8 cellular contexts compared by ENCODE assay signal in the genomic region with DNA sequence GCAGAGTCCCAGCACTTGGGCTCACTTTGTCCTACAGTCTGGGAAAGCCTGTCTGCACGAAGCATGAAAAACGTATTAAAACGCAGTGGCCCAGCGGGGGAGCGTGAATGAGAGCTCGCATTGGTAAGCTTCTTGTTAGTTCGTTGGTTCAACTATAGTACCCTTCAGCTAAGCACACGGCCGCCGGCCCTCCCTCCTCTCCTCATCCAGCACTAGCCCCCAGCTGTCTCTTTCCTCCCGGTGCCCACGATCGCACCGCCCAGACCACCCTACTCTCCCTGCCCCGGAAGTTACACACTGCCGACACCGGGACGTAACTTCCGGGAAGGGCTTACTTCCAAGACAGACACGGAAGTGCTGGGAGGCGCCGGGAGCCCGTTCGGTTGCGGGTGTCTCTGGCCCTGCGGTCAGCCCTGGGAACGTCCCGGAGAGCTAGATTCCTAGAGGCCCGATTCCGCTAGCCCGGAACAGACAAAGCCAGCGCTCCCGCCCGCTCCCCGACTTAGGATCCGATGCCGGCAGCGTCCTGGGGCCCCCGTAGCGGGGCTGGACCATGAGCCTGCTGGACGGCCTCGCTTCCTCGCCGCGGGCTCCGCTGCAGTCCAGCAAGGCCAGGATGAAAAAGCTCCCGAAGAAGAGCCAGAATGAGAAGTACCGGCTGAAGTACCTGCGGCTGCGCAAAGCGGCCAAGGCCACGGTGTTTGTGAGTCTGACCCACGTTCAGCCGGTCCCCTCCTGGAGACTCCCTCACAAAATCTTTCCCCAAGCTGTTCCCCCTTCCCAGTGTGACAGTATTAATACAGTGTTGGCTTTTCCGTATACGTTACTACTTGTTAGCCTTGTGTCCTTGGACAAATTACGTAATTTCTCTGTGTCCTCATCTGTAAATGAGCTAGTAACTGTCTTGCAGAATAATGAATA. TPM values are rescaled to one million over a fixed set of nuclear protein-coding genes. Genes with fewer than 3 reads are reported as not detected.
A peak's percentile ranks its signal among the peaks of the same experiment; 100 is the strongest.
DNase-seq lines count a peak whose midpoint lies in the region; ATAC-seq and TF ChIP-seq lines count a peak whose summit lies in the region.

A gene with protein sequence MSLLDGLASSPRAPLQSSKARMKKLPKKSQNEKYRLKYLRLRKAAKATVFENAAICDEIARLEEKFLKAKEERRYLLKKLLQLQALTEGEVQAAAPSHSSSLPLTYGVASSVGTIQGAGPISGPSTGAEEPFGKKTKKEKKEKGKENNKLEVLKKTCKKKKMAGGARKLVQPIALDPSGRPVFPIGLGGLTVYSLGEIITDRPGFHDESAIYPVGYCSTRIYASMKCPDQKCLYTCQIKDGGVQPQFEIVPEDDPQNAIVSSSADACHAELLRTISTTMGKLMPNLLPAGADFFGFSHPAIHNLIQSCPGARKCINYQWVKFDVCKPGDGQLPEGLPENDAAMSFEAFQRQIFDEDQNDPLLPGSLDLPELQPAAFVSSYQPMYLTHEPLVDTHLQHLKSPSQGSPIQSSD (plus strand): TSS at position 334 of the 921 bp plus-strand sequence. CDS start 220 bp downstream, at position 554.

- H2BK120ac ChIP-seq in trophoblast cell (ENCODE audit: insufficient read depth, low read length, poor library complexity) = peak within 1 kb of the TSS; percentile 55

- H3K23ac ChIP-seq in trophoblast cell (ENCODE audit: low read length) = no peak within 1 kb of the TSS

- peaks cover 24% of the 10 kb centered on the region for H3K4me1 ChIP-seq in adipocyte (ENCODE audit: control insufficient read depth, insufficient read depth, low read length)
- peaks cover 16% of the 10 kb centered on the region for H3K4me1 ChIP-seq in cardiac muscle cell (ENCODE audit: low read depth)
- H3K4me1 ChIP-seq in trophoblast cell (ENCODE audit: control insufficient read depth in 1 of 2, insufficient read depth in 2 of 2, low read length in 2 of 2) = peaks cover 0 to 2% of the 10 kb centered on the region in 2 experiments
- H3K4me1 ChIP-seq in tibial nerve = peaks cover 0 to 43% (median 13%) of the 10 kb centered on the region in 4 donors

- peak within 1 kb of the TSS; percentile 87 for H4K91ac ChIP-seq in trophoblast cell (ENCODE audit: low read depth, low read length)

- H3K4me2 ChIP-seq in trophoblast cell (ENCODE audit: low read length) = peak within 1 kb of the TSS; percentile 77

- H3K79me1 ChIP-seq in trophoblast cell (ENCODE audit: low read length) = peaks cover 7% of the 10 kb centered on the region

- no peaks in the 10 kb centered on the region for H3K9me3 ChIP-seq in adipocyte (ENCODE audit: control insufficient read depth, low read length)
- H3K9me3 ChIP-seq in cardiac muscle cell (ENCODE audit: low read depth) = no peaks in the 10 kb centered on the region
- H3K9me3 ChIP-seq in trophoblast cell (ENCODE audit: insufficient read depth, low read depth, low read length) = no peaks in the 10 kb centered on the region
- H3K9me3 ChIP-seq in tibial nerve = no peaks in the 10 kb centered on the region

- H3K36me3 ChIP-seq in adipocyte (ENCODE audit: control insufficient read depth, insufficient read depth, low read length, severe bottlenecking) (peaks cover 30% of the 10 kb centered on the region), cardiac muscle cell (peaks cover 25% of the 10 kb centered on the region), trophoblast cell (ENCODE audit: control insufficient read depth in 1 of 2, insufficient read depth in 2 of 2, low read length in 2 of 2) (peaks cover 8 to 20% of the 10 kb centered on the region in 2 experiments), tibial nerve (peaks cover 0 to 29% (median 8%) of the 10 kb centered on the region in 3 donors)

- DNase-seq in NCI-H1436 (lab: John Stamatoyannopoulos, UW) (peak; percentile 78), T follicular helper cell (ENCODE audit: low read depth) (peak; percentile 80), adipocyte (ENCODE audit: low read depth) (peak; percentile 96), cardiac muscle cell (ENCODE audit: low read depth in 1 of 2, low spot score in 1 of 2) (peak; percentile 94 to 95), trophoblast cell (peak; percentile 87 to 89), tibial nerve (ENCODE audit: low spot score in 2 of 2) (peak; percentile 71 to 85)

- peak; percentile 99 for ATAC-seq in HG02763 (IDR thresholded peaks at IDR 0.05; ENCODE audit: unreplicated experiment)

- H2AK5ac ChIP-seq in trophoblast cell (ENCODE audit: low read length) = no peak within 1 kb of the TSS

- no peak within 1 kb of the TSS for H2BK12ac ChIP-seq in trophoblast cell (ENCODE audit: low read length)

- peak within 1 kb of the TSS; percentile 15 for H4K12ac ChIP-seq in trophoblast cell (ENCODE audit: low read depth, low read length)

- TF ChIP-seq POLR2A in tibial nerve (IDR thresholded peaks at IDR 0.05) = peak; percentile 47 to 81

- peaks cover 5% of the 10 kb centered on the region for H3K79me2 ChIP-seq in trophoblast cell (ENCODE audit: control insufficient read depth, insufficient read depth, low read length, poor library complexity)

- peak within 1 kb of the TSS; percentile 98 for H4K8ac ChIP-seq in trophoblast cell (ENCODE audit: low read depth, low read length)

- peak within 1 kb of the TSS; percentile 98 for H2AFZ ChIP-seq in trophoblast cell (ENCODE audit: insufficient read depth, low read length, poor library complexity)

- H3K27me3 ChIP-seq in adipocyte (replicated peaks; ENCODE audit: control insufficient read depth, insufficient read depth, low read length) = no peaks in the 10 kb centered on the region
- H3K27me3 ChIP-seq in cardiac muscle cell = peaks cover 25% of the 10 kb centered on the region
- no peaks in the 10 kb centered on the region for H3K27me3 ChIP-seq in trophoblast cell (ENCODE audit: insufficient read depth, low read length)
- H3K27me3 ChIP-seq in tibial nerve = no peaks in the 10 kb centered on the region

- WGBS in trophoblast cell (ENCODE audit: extremely low coverage, insufficient coverage, insufficient read length) = no CpG with 5 or more reads among the region's 57 CpGs
- WGBS in tibial nerve, 2 donors = 1% methylated on average over 48 to 57 of the region's 57 CpGs

- H3K9ac ChIP-seq in adipocyte (ENCODE audit: low read length) (peak within 1 kb of the TSS; percentile 98), trophoblast cell (ENCODE audit: low read length) (peak within 1 kb of the TSS; percentile 89)

- H3K18ac ChIP-seq in trophoblast cell (ENCODE audit: low read length) = peak within 1 kb of the TSS; percentile 78

- H3K4ac ChIP-seq in trophoblast cell (ENCODE audit: low read depth, low read length) = peak within 1 kb of the TSS; percentile 82

- H3K27ac ChIP-seq in cardiac muscle cell (peak within 1 kb of the TSS; percentile 93), trophoblast cell (ENCODE audit: low read depth, low read length) (peak within 1 kb of the TSS; percentile 71), tibial nerve (peak within 1 kb of the TSS; percentile 86 to 93 (median 90))

- no peak for TF ChIP-seq CTCF in GM12875 (IDR thresholded peaks at IDR 0.05; ENCODE audit: borderline replicate concordance, insufficient read depth, low read depth, low read length)
- no peak for TF ChIP-seq CTCF in cardiac muscle cell (IDR thresholded peaks at IDR 0.05; ENCODE audit: low read depth, low read length)
- TF ChIP-seq CTCF in tibial nerve (IDR thresholded peaks at IDR 0.05) = peak in 1 of 5 experiments; percentile 25

- peak within 1 kb of the TSS; percentile 92 for H3K14ac ChIP-seq in trophoblast cell (ENCODE audit: low read length)

- peak within 1 kb of the TSS; percentile 80 for H2BK5ac ChIP-seq in trophoblast cell (ENCODE audit: low read depth, low read length, poor library complexity)

- H3K4me3 ChIP-seq in GM12875 (ENCODE audit: low read depth, low read length) = peak within 1 kb of the TSS; percentile 92
- peak within 1 kb of the TSS; percentile 99 for H3K4me3 ChIP-seq in adipocyte (ENCODE audit: low read length)
- H3K4me3 ChIP-seq in cardiac muscle cell = peak within 1 kb of the TSS; percentile 83
- peak within 1 kb of the TSS; percentile 90 for H3K4me3 ChIP-seq in trophoblast cell (ENCODE audit: low read depth, low read length)
- peak within 1 kb of the TSS; percentile 88 to 99 (median 90) for H3K4me3 ChIP-seq in tibial nerve

- TF ChIP-seq EP300 in tibial nerve (IDR thresholded peaks at IDR 0.05) = peak; percentile 26 to 95

RNA-seq across cellular contexts. Expression of the gene that starts here (rescaled TPM):
- total RNA-seq in cardiac muscle cell = 16.9 and 31.5 TPM in 2 replicates
- polyA plus RNA-seq in cardiac muscle cell = 22.9 and 29.1 TPM in 2 replicates
- 22.3 and 22.7 TPM in 2 replicates for polyA plus RNA-seq in trophoblast cell (2013)
- 10 to 100 TPM; 32.7 to 45.4 (median 36.4) TPM for total RNA-seq in tibial nerve

Comparison
In these comparisons a context has a peak if more than half of its experiments do, and no peak if none do; other contexts are left out.
1. Peak in every context shown above with its lines: DNase-seq, ATAC-seq, H3K4me3 ChIP-seq and H3K27ac ChIP-seq.